ENCODE assay signal across 11 cellular contexts in the genomic region with DNA sequence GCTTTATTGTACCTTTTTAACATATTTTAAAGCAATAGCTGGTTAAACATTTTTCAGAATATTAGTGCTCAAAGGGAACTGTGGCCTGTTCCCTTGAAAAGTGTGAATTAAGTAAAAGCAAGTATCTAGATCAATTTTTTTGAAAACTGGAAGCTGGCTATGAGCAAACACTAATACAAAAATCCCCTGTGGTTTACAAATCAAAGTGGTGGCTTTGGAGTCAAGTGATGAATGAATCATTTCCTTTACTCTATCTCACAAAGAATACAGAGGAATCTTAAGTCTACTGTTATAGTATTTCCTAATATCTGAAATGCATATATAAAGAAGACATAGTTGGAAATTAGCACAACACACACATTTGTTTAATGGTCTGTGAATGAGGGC.
DNase-seq lines count a peak whose midpoint lies in the region; ATAC-seq lines count a peak whose summit lies in the region.
"Had no signal": no experiment of that assay in that cellular context is flagged by ENCODE, and none has a peak within 500 bp of the region (broad histone marks: within the 10 kb centered on the region; RNA-seq: fewer than 3 reads in every experiment).

No MANE protein-coding gene starts in this region.

- CTCF ChIA-PET in activated naive CD4-positive, alpha-beta T cell treated with anti-CD3 and anti-CD28 coated beads, Interleukin-2, amount 10 ng/mL, durations not matched to agents 7 days and 5 days (lab: Charles Lee), result no interaction called here
- CTCF ChIA-PET in activated naive CD4-positive, alpha-beta T cell treated with anti-CD3 and anti-CD28 coated beads for 36 hours (lab: Charles Lee), result no interaction called here

- H3K4me1 Mint-ChIP-seq in activated naive CD4-positive, alpha-beta T cell treated with anti-CD3 and anti-CD28 coated beads, Interleukin-2, amount 10 ng/mL, durations not matched to agents 7 days and 5 days, result peaks cover 12% of the 10 kb centered on the region
- H3K4me1 Mint-ChIP-seq in activated naive CD4-positive, alpha-beta T cell treated with anti-CD3 and anti-CD28 coated beads for 36 hours (ENCODE audit: low read depth), result peaks cover 9% of the 10 kb centered on the region
- H3K4me1 Mint-ChIP-seq in T-helper 1 cell treated with Interleukin-12 subunit alpha and Interleukin-12 subunit beta and Interleukin-4 antibody, amounts not matched to agents 30 μg/mL and 1 μg/mL, for 36 hours (ENCODE audit: low read depth), result peaks cover 10% of the 10 kb centered on the region
- H3K4me1 Mint-ChIP-seq in stimulated activated naive CD8-positive, alpha-beta T cell treated with anti-CD3 and anti-CD28 coated beads, Interleukin-15, Interleukin-2, amounts not matched to agents 100 ng/mL and 50 ng/mL, for 24 hours (ENCODE audit: low read depth), result peaks cover 12% of the 10 kb centered on the region

- DNase-seq in activated naive CD4-positive, alpha-beta T cell treated with anti-CD3 and anti-CD28 coated beads, Interleukin-2, amount 10 ng/mL, durations not matched to agents 7 days and 5 days, result no peak
- DNase-seq in activated naive CD4-positive, alpha-beta T cell treated with anti-CD3 and anti-CD28 coated beads for 36 hours, result no peak
- DNase-seq in GOT3 (lab: John Stamatoyannopoulos, UW) (no peak), NCI-H187 (lab: John Stamatoyannopoulos, UW) (no peak), NCI-H345 treated with DMSO at 0.1 percent for 48 hours (lab: John Stamatoyannopoulos, UW; ENCODE audit: unreplicated experiment) (no peak)
- DNase-seq: islet precursor cell, MG63, occipital lobe had no signal

- intact Hi-C loops in activated naive CD4-positive, alpha-beta T cell treated with anti-CD3 and anti-CD28 coated beads for 36 hours (cut with micrococcal nuclease), result loop anchor here (2.0 to 10.0 kb wide), 3 partner anchors 58 to 421 kb away; partner anchors contain the start of gene C9orf72

- peaks cover 6% of the 10 kb centered on the region for H3K9me3 Mint-ChIP-seq in activated naive CD4-positive, alpha-beta T cell treated with anti-CD3 and anti-CD28 coated beads, Interleukin-2, amount 10 ng/mL, durations not matched to agents 7 days and 5 days
- H3K9me3 Mint-ChIP-seq in activated naive CD4-positive, alpha-beta T cell treated with anti-CD3 and anti-CD28 coated beads for 36 hours, result peaks cover 17% of the 10 kb centered on the region
- H3K9me3 Mint-ChIP-seq in T-helper 1 cell treated with Interleukin-12 subunit alpha and Interleukin-12 subunit beta and Interleukin-4 antibody, amounts not matched to agents 30 μg/mL and 1 μg/mL, for 36 hours, result peaks cover 37% of the 10 kb centered on the region
- peaks cover 15% of the 10 kb centered on the region for H3K9me3 Mint-ChIP-seq in stimulated activated naive CD8-positive, alpha-beta T cell treated with anti-CD3 and anti-CD28 coated beads, Interleukin-15, Interleukin-2, amounts not matched to agents 100 ng/mL and 50 ng/mL, for 24 hours

- ATAC-seq in HG02973 (IDR thresholded peaks at IDR 0.05; ENCODE audit: unreplicated experiment), result peak; percentile 78

- H3K4me3 Mint-ChIP-seq in activated naive CD4-positive, alpha-beta T cell treated with anti-CD3 and anti-CD28 coated beads, Interleukin-2, amount 10 ng/mL, durations not matched to agents 7 days and 5 days, result no peak overlapping the region
- no peak overlapping the region for H3K4me3 Mint-ChIP-seq in activated naive CD4-positive, alpha-beta T cell treated with anti-CD3 and anti-CD28 coated beads for 36 hours
- no peak overlapping the region for H3K4me3 Mint-ChIP-seq in T-helper 1 cell treated with Interleukin-12 subunit alpha and Interleukin-12 subunit beta and Interleukin-4 antibody, amounts not matched to agents 30 μg/mL and 1 μg/mL, for 36 hours
- no peak overlapping the region for H3K4me3 Mint-ChIP-seq in stimulated activated naive CD8-positive, alpha-beta T cell treated with anti-CD3 and anti-CD28 coated beads, Interleukin-15, Interleukin-2, amounts not matched to agents 100 ng/mL and 50 ng/mL, for 24 hours

- H3K36me3 Mint-ChIP-seq in activated naive CD4-positive, alpha-beta T cell treated with anti-CD3 and anti-CD28 coated beads, Interleukin-2, amount 10 ng/mL, durations not matched to agents 7 days and 5 days, result no peaks in the 10 kb centered on the region
- no peaks in the 10 kb centered on the region for H3K36me3 Mint-ChIP-seq in activated naive CD4-positive, alpha-beta T cell treated with anti-CD3 and anti-CD28 coated beads for 36 hours (ENCODE audit: low read depth)
- no peaks in the 10 kb centered on the region for H3K36me3 Mint-ChIP-seq in T-helper 1 cell treated with Interleukin-12 subunit alpha and Interleukin-12 subunit beta and Interleukin-4 antibody, amounts not matched to agents 30 μg/mL and 1 μg/mL, for 36 hours (ENCODE audit: low read depth)
- no peaks in the 10 kb centered on the region for H3K36me3 Mint-ChIP-seq in stimulated activated naive CD8-positive, alpha-beta T cell treated with anti-CD3 and anti-CD28 coated beads, Interleukin-15, Interleukin-2, amounts not matched to agents 100 ng/mL and 50 ng/mL, for 24 hours (ENCODE audit: low read depth)

- H3K27ac Mint-ChIP-seq in activated naive CD4-positive, alpha-beta T cell treated with anti-CD3 and anti-CD28 coated beads, Interleukin-2, amount 10 ng/mL, durations not matched to agents 7 days and 5 days, result peak overlapping the region; percentile 49
- no peak overlapping the region for H3K27ac Mint-ChIP-seq in activated naive CD4-positive, alpha-beta T cell treated with anti-CD3 and anti-CD28 coated beads for 36 hours
- H3K27ac Mint-ChIP-seq in T-helper 1 cell treated with Interleukin-12 subunit alpha and Interleukin-12 subunit beta and Interleukin-4 antibody, amounts not matched to agents 30 μg/mL and 1 μg/mL, for 36 hours, result peak overlapping the region; percentile 52
- peak overlapping the region; percentile 31 for H3K27ac Mint-ChIP-seq in stimulated activated naive CD8-positive, alpha-beta T cell treated with anti-CD3 and anti-CD28 coated beads, Interleukin-15, Interleukin-2, amounts not matched to agents 100 ng/mL and 50 ng/mL, for 24 hours

- H3K27me3 Mint-ChIP-seq in activated naive CD4-positive, alpha-beta T cell treated with anti-CD3 and anti-CD28 coated beads, Interleukin-2, amount 10 ng/mL, durations not matched to agents 7 days and 5 days, result peaks cover 10% of the 10 kb centered on the region
- H3K27me3 Mint-ChIP-seq in activated naive CD4-positive, alpha-beta T cell treated with anti-CD3 and anti-CD28 coated beads for 36 hours (ENCODE audit: low read depth), result peaks cover 17% of the 10 kb centered on the region
- peaks cover 34% of the 10 kb centered on the region for H3K27me3 Mint-ChIP-seq in T-helper 1 cell treated with Interleukin-12 subunit alpha and Interleukin-12 subunit beta and Interleukin-4 antibody, amounts not matched to agents 30 μg/mL and 1 μg/mL, for 36 hours (ENCODE audit: low read depth)
- H3K27me3 Mint-ChIP-seq in stimulated activated naive CD8-positive, alpha-beta T cell treated with anti-CD3 and anti-CD28 coated beads, Interleukin-15, Interleukin-2, amounts not matched to agents 100 ng/mL and 50 ng/mL, for 24 hours, result peaks cover 22% of the 10 kb centered on the region
